In the genomic region with DNA sequence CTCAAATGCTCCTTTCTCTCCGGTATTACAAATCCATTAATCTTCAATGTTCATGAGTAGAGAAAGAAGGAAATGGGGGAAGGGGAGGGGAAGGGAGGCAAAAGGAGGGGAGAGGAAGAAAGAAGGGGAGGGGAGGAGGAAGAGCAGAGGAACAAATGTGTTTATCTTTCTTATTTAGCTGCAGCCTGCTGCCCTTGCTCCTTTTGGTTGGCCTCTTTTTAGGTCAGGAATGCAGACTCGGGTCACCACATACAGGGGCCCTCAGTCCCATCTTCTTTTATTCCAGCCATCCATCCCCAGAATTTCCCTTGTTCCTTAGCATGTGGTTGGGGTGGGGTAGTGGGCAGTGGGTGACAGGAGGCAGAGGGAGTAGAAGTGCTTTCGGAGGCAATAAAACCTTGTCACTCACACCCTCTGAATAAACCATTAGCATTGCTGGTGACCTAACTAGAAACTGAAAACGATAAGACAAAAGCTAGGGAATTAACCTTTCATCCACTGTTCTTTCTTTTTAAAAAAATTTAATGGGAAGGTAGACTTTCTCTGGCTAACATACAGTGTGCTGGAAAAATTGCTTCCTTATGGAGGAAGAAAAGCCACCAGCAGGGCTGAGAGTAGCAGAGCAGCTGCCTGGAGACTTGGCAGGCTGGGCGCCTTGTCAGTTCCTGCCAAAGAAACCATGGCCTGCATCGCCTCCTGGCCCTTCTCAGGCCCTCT, we compare ENCODE assay signal across 11 cellular contexts. TPM values are rescaled to one million over a fixed set of nuclear protein-coding genes. Genes with fewer than 3 reads are reported as not detected.
DNase-seq lines count a peak whose midpoint lies in the region; ATAC-seq, FAIRE-seq and TF ChIP-seq lines count a peak whose summit lies in the region.
"Had no signal": no experiment of that assay in that cellular context is flagged by ENCODE, and none has a peak within 500 bp of the region (broad histone marks: within the 10 kb centered on the region; RNA-seq: fewer than 3 reads in every experiment).

No MANE protein-coding gene starts in this region.

- 29 to 33% methylated on average over 6 of the region's 6 CpGs for WGBS in body of pancreas, 2 donors

- H3K4me2 ChIP-seq in keratinocyte (ENCODE audit: control insufficient read depth, extremely low read depth, insufficient read depth, low read depth, low read length), result peak overlapping the region; percentile 15

- H3K36me3 ChIP-seq in body of pancreas (replicated peaks in 1 of 2; ENCODE audit: insufficient read depth in 1 of 2, low read depth in 2 of 2) (no peaks in the 10 kb centered on the region), keratinocyte (ENCODE audit: control insufficient read depth in 2 of 2, extremely low read depth in 1 of 2, insufficient read depth in 2 of 2, low read length in 2 of 2) (no peaks in the 10 kb centered on the region), Caco-2 (ENCODE audit: control insufficient read depth, insufficient read depth, low read length) (no peaks in the 10 kb centered on the region)

- no TSS peak for BruUV-seq in Caco-2 (replicated peaks; lab: Mats Ljungman, UMichigan)

- no peak overlapping the region for H3K9ac ChIP-seq in keratinocyte (ENCODE audit: control insufficient read depth, extremely low read depth, insufficient read depth, low read length)

- no peaks in the 10 kb centered on the region for H3K79me2 ChIP-seq in keratinocyte (ENCODE audit: control insufficient read depth, insufficient read depth, low read length)

- DNase-seq in body of pancreas (peak; percentile 78 to 87 (median 82)), keratinocyte (ENCODE audit: low read depth, low spot score) (no peak), stromal cell of bone marrow (ENCODE audit: low read depth) (peak; percentile 15), NCI-H345 (lab: John Stamatoyannopoulos, UW) (no peak), activated T-cell treated with anti-CD3 and anti-CD28 coated beads for 4 hours (no peak), Caco-2 (no peak), NCI-H82 treated with DMSO at 0.1 percent for 48 hours (lab: John Stamatoyannopoulos, UW; ENCODE audit: unreplicated experiment) (no peak)
- DNase-seq: activated CD8-positive, alpha-beta memory T cell treated with anti-CD3 and anti-CD28 coated beads, Interleukin-2, amount 50 U/mL, for 4 hours; immature natural killer cell; stimulated activated naive CD4-positive, alpha-beta T cell had no signal

- ATAC-seq in HG03432 (IDR thresholded peaks at IDR 0.05; ENCODE audit: unreplicated experiment) (peak; percentile 53), body of pancreas (peak; percentile 89)

- no peaks in the 10 kb centered on the region for H3K9me3 Mint-ChIP-seq in Caco-2 (ENCODE audit: unreplicated experiment)

- no peaks in the 10 kb centered on the region for H3K36me3 Mint-ChIP-seq in Caco-2 (ENCODE audit: insufficient read depth, unreplicated experiment)
- H3K36me3 Mint-ChIP-seq: immature natural killer cell had no signal

- H3K4me3 ChIP-seq in body of pancreas (no peak overlapping the region), keratinocyte (ENCODE audit: control insufficient read depth in 2 of 3, extremely low read depth in 1 of 3, insufficient read depth in 2 of 3, low read depth in 1 of 3, low read length in 3 of 3) (no peak overlapping the region), Caco-2 (ENCODE audit: low read depth, low read length) (no peak overlapping the region)

- H2AFZ ChIP-seq in keratinocyte (ENCODE audit: control insufficient read depth, low read length), result no peak overlapping the region

- H3K27ac ChIP-seq in body of pancreas (peak overlapping the region; percentile 79 to 85 (median 83)), keratinocyte (ENCODE audit: control insufficient read depth, insufficient read depth, low read length) (no peak overlapping the region)

- TF ChIP-seq POLR2A in body of pancreas (IDR thresholded peaks at IDR 0.05), result peak in 1 of 3 donors; percentile 20

- peak in 4 of 7 experiments; percentile 30 to 47 (median 45) for TF ChIP-seq CTCF in body of pancreas (IDR thresholded peaks at IDR 0.05)
- TF ChIP-seq CTCF in keratinocyte (optimal IDR thresholded peaks at IDR 0.05 in 1 of 3, IDR thresholded peaks at IDR 0.05 in 1 of 3, conservative IDR thresholded peaks at IDR 0.05 in 1 of 3; ENCODE audit: extremely low read depth in 1 of 3, insufficient read depth in 2 of 3, low read length in 3 of 3), result no peak
- TF ChIP-seq CTCF in Caco-2 (IDR thresholded peaks at IDR 0.05; ENCODE audit: insufficient read depth in 1 of 2, low read depth in 1 of 2, low read length in 1 of 2, severe bottlenecking in 1 of 2, unreplicated experiment in 1 of 2), result no peak

- FAIRE-seq in keratinocyte (lab: Jason Lieb, UNC), result no peak

- no peak overlapping the region for H3K4me3 Mint-ChIP-seq in Caco-2 (ENCODE audit: unreplicated experiment)
- H3K4me3 Mint-ChIP-seq: immature natural killer cell had no signal

- H3K27ac Mint-ChIP-seq in Caco-2 (ENCODE audit: unreplicated experiment), result no peak overlapping the region
- H3K27ac Mint-ChIP-seq: immature natural killer cell had no signal

- POLR2A ChIA-PET in Caco-2 (lab: Charles Lee), result no interaction called here

- dilution Hi-C loops in keratinocyte (cut with MboI; ENCODE audit: extremely low pct_ligation_motif_present, low sequenced_read_pairs), result no loop called here

- no peaks in the 10 kb centered on the region for H3K9me1 ChIP-seq in keratinocyte (ENCODE audit: control insufficient read depth, extremely low read depth, insufficient read depth, low read length)

- CTCF ChIA-PET in Caco-2 (lab: Charles Lee), result no interaction called here

- no peaks in the 10 kb centered on the region for H3K27me3 Mint-ChIP-seq in Caco-2 (ENCODE audit: insufficient read depth, unreplicated experiment)

- H4K20me1 ChIP-seq in keratinocyte (ENCODE audit: control insufficient read depth, extremely low read depth, insufficient read depth, low read length), result no peaks in the 10 kb centered on the region

- H3K4me1 ChIP-seq in body of pancreas (peaks cover 44% of the 10 kb centered on the region), keratinocyte (ENCODE audit: control insufficient read depth, extremely low read depth, insufficient read depth, low read length) (peaks cover 6% of the 10 kb centered on the region), Caco-2 (no peaks in the 10 kb centered on the region)

- no peaks in the 10 kb centered on the region for H3K9me3 ChIP-seq in body of pancreas
- no peaks in the 10 kb centered on the region for H3K9me3 ChIP-seq in keratinocyte (ENCODE audit: control insufficient read depth, low read depth, low read length)
- no peaks in the 10 kb centered on the region for H3K9me3 ChIP-seq in Caco-2

- intact Hi-C loops in body of pancreas (cut with DNase I) (no loop called here), Caco-2 (cut with micrococcal nuclease; ENCODE audit: unreplicated experiment) (loop anchor here (1.0 kb wide), 2 partner anchors 9 to 18 kb away; no protein-coding TSS in a partner anchor)

- no peaks in the 10 kb centered on the region for H3K4me1 Mint-ChIP-seq in Caco-2 (ENCODE audit: low read depth, unreplicated experiment)
- H3K4me1 Mint-ChIP-seq: immature natural killer cell had no signal

- H3K27me3 ChIP-seq in body of pancreas (no peaks in the 10 kb centered on the region), keratinocyte (ENCODE audit: control insufficient read depth, extremely low read depth, insufficient read depth, low read length) (no peaks in the 10 kb centered on the region), Caco-2 (replicated peaks; ENCODE audit: control insufficient read depth, insufficient read depth, low read length) (no peaks in the 10 kb centered on the region)

RNA-seq across cellular contexts. Expression of gene PRLR, which starts 16.8 kb away (rescaled TPM):
- total RNA-seq in body of pancreas, result 1 to 10 TPM; 6.2 to 7.9 TPM
- 0.04 to 0.10 TPM in 2 of 3 replicates, not detected in the other for polyA plus RNA-seq in keratinocyte
- polyA plus RNA-seq in keratinocyte (2011; ENCODE audit: low read depth), result not detected
- 0.18 TPM in 1 of 2 replicates, not detected in the other for polyA plus RNA-seq in keratinocyte (2011; cell fraction: cytosol; rRNA removed)
- polyA plus RNA-seq in keratinocyte (2011; cell fraction: nucleus; rRNA removed), result 0.05 and 0.08 TPM in 2 replicates
- 0.24 TPM in 1 of 2 replicates, not detected in the other for polyA plus RNA-seq in keratinocyte (2012; ENCODE audit: low replicate concordance)
- polyA minus RNA-seq in keratinocyte, result not detected in 3 replicates
- not detected for polyA minus RNA-seq in keratinocyte (2011; cell fraction: cytosol; rRNA and poly(A)+ RNA removed)
- 1.1 TPM in 1 of 2 replicates, not detected in the other for polyA minus RNA-seq in keratinocyte (2011; cell fraction: nucleus; rRNA and poly(A)+ RNA removed)
- 1.6 and 2.3 TPM in 2 replicates for total RNA-seq in Caco-2 (2022)
- polyA plus RNA-seq: immature natural killer cell had no signal

Comparison
In these comparisons a context has a peak if more than half of its experiments do, and no peak if none do; other contexts are left out.
1. DNase-seq: peak in body of pancreas (4 of 4) and stromal cell of bone marrow (single experiment); none in keratinocyte (single experiment), NCI-H345 (single experiment), activated T-cell treated with anti-CD3 and anti-CD28 coated beads for 4 hours (single experiment), Caco-2 (0 of 2) and NCI-H82 treated with DMSO at 0.1 percent for 48 hours (single experiment).
2. CTCF ChIP-seq: peak in body of pancreas (4 of 7); none in keratinocyte (0 of 3) and Caco-2 (0 of 2).